25 cellular contexts compared by ENCODE assay signal in genomic region chr7:155392726-155393570, GRCh38.
DNase-seq lines count a peak whose midpoint lies in the region.
"Had no signal": no experiment of that assay in that cellular context is flagged by ENCODE, and none has a peak within 500 bp of the region (broad histone marks: within the 10 kb centered on the region; RNA-seq: fewer than 3 reads in every experiment).

No MANE protein-coding gene starts in this region.

- H3K4me1 Mint-ChIP-seq in activated CD4-positive, alpha-beta T cell treated with anti-CD3 and anti-CD28 coated beads, Interleukin-2, amount 10 ng/mL, durations not matched to agents 24 days and 14 days: no peaks in the 10 kb centered on the region
- H3K4me1 Mint-ChIP-seq: memory B cell; naive thymus-derived CD4-positive, alpha-beta T cell had no signal

- no peaks in the 10 kb centered on the region for H3K9me3 Mint-ChIP-seq in activated CD4-positive, alpha-beta T cell treated with anti-CD3 and anti-CD28 coated beads, Interleukin-2, amount 10 ng/mL, durations not matched to agents 24 days and 14 days
- H3K9me3 Mint-ChIP-seq: memory B cell; naive thymus-derived CD4-positive, alpha-beta T cell; stimulated activated naive CD8-positive, alpha-beta T cell treated with anti-CD3 and anti-CD28 coated beads, Interleukin-15, Interleukin-2, amounts not matched to agents 100 ng/mL and 50 ng/mL, for 24 hours had no signal

- no peak overlapping the region for H3K27ac Mint-ChIP-seq in activated CD4-positive, alpha-beta T cell treated with anti-CD3 and anti-CD28 coated beads, Interleukin-2, amount 10 ng/mL, durations not matched to agents 24 days and 14 days
- H3K27ac Mint-ChIP-seq: activated CD8-positive, alpha-beta memory T cell treated with anti-CD3 and anti-CD28 coated beads, Interleukin-2, amount 10 ng/mL, durations not matched to agents 7 days and 5 days; memory B cell; naive thymus-derived CD4-positive, alpha-beta T cell; stimulated activated naive CD8-positive, alpha-beta T cell treated with anti-CD3 and anti-CD28 coated beads, Interleukin-15, Interleukin-2, amounts not matched to agents 100 ng/mL and 50 ng/mL, for 24 hours had no signal

- intact Hi-C loops in posterior vena cava (cut with DNase I): no loop called here
- intact Hi-C loops in activated CD4-positive, alpha-beta T cell treated with anti-CD3 and anti-CD28 coated beads, Interleukin-2, amount 10 ng/mL, durations not matched to agents 24 days and 14 days (cut with micrococcal nuclease): no loop called here

- no peaks in the 10 kb centered on the region for H3K36me3 Mint-ChIP-seq in activated CD4-positive, alpha-beta T cell treated with anti-CD3 and anti-CD28 coated beads, Interleukin-2, amount 10 ng/mL, durations not matched to agents 24 days and 14 days (ENCODE audit: low read depth)
- H3K36me3 Mint-ChIP-seq: activated CD8-positive, alpha-beta memory T cell treated with anti-CD3 and anti-CD28 coated beads, Interleukin-2, amount 10 ng/mL, durations not matched to agents 7 days and 5 days; memory B cell; naive thymus-derived CD4-positive, alpha-beta T cell had no signal

- no peak overlapping the region for H3K4me3 Mint-ChIP-seq in activated CD4-positive, alpha-beta T cell treated with anti-CD3 and anti-CD28 coated beads, Interleukin-2, amount 10 ng/mL, durations not matched to agents 24 days and 14 days
- H3K4me3 Mint-ChIP-seq: activated CD8-positive, alpha-beta memory T cell treated with anti-CD3 and anti-CD28 coated beads, Interleukin-2, amount 10 ng/mL, durations not matched to agents 7 days and 5 days; memory B cell; naive thymus-derived CD4-positive, alpha-beta T cell; stimulated activated naive CD8-positive, alpha-beta T cell treated with anti-CD3 and anti-CD28 coated beads, Interleukin-15, Interleukin-2, amounts not matched to agents 100 ng/mL and 50 ng/mL, for 24 hours had no signal

- H3K27me3 Mint-ChIP-seq in activated CD4-positive, alpha-beta T cell treated with anti-CD3 and anti-CD28 coated beads, Interleukin-2, amount 10 ng/mL, durations not matched to agents 24 days and 14 days: peaks cover 9% of the 10 kb centered on the region

- peak; percentile 53 for DNase-seq in NCI-H748 (lab: John Stamatoyannopoulos, UW; ENCODE audit: unreplicated experiment)
- DNase-seq in NCI-H748 treated with DMSO at 0.1 percent for 48 hours (lab: John Stamatoyannopoulos, UW): no peak
- DNase-seq in LHCN-M2 (ENCODE audit: low read depth): peak; percentile 34
- peak; percentile 70 for DNase-seq in RKO (ENCODE audit: low spot score)
- DNase-seq in posterior vena cava (ENCODE audit: low spot score): peak; percentile 32
- no peak for DNase-seq in NCI-H2171 (lab: John Stamatoyannopoulos, UW)
- DNase-seq in islet precursor cell: no peak
- DNase-seq in activated CD4-positive, alpha-beta T cell treated with anti-CD3 and anti-CD28 coated beads, Interleukin-2, amount 10 ng/mL, durations not matched to agents 24 days and 14 days: no peak
- DNase-seq: activated CD4-positive, CD25-positive, alpha-beta regulatory T cell treated with anti-CD3 and anti-CD28 coated beads, Interleukin-2, amount 50 U/mL, for 72 hours; activated CD8-positive, alpha-beta memory T cell treated with anti-CD3 and anti-CD28 coated beads, Interleukin-2, amount 10 ng/mL, durations not matched to agents 7 days and 5 days; DMS 273 treated with DMSO at 0.1 percent for 48 hours; foreskin melanocyte; hypothalamus; kidney; naive thymus-derived CD4-positive, alpha-beta T cell; NCI-H2107; NCI-H82; ovary; Peyer's patch; SK-N-SH; stimulated activated CD4-positive, alpha-beta T cell treated with anti-CD3 and anti-CD28 coated beads, Interleukin-2, amount 100 ng/mL, for 24 hours; T1000; transverse colon had no signal

Comparison
In these comparisons a context has a peak if more than half of its experiments do, and no peak if none do; other contexts are left out.
1. DNase-seq: peak in NCI-H748 (single experiment), LHCN-M2 (single experiment), RKO (single experiment) and posterior vena cava (single experiment); none in NCI-H748 treated with DMSO at 0.1 percent for 48 hours (single experiment), NCI-H2171 (single experiment), islet precursor cell (single experiment) and activated CD4-positive, alpha-beta T cell treated with anti-CD3 and anti-CD28 coated beads, Interleukin-2, amount 10 ng/mL, durations not matched to agents 24 days and 14 days (single experiment).